ENCODE assay signal across 17 cellular contexts in genomic region chr18:49904871-49905555, GRCh38.
DNase-seq lines count a peak whose midpoint lies in the region; ATAC-seq, FAIRE-seq and TF ChIP-seq lines count a peak whose summit lies in the region.
"Had no signal": no experiment of that assay in that cellular context is flagged by ENCODE, and none has a peak within 500 bp of the region (broad histone marks: within the 10 kb centered on the region; RNA-seq: fewer than 3 reads in every experiment).

No MANE protein-coding gene starts in this region.

- H3K4me1 Mint-ChIP-seq in stimulated activated naive CD8-positive, alpha-beta T cell treated with anti-CD3 and anti-CD28 coated beads, Interleukin-15, Interleukin-2, amounts not matched to agents 100 ng/mL and 50 ng/mL, for 24 hours (ENCODE audit: low read depth): no peaks in the 10 kb centered on the region
- H3K4me1 Mint-ChIP-seq: B cell had no signal

- H3K27me3 ChIP-seq in bronchial epithelial cell (ENCODE audit: control insufficient read depth, insufficient read depth, low read length) (no peaks in the 10 kb centered on the region), neuronal stem cell (ENCODE audit: control insufficient read depth in 3 of 3, insufficient read depth in 3 of 3, low read depth in 1 of 3, low read length in 3 of 3) (peaks cover 0 to 10% (median 0%) of the 10 kb centered on the region in 3 experiments)

- no peak overlapping the region for H4K8ac ChIP-seq in neuronal stem cell (ENCODE audit: low read depth, low read length)

- H3K27ac ChIP-seq in neuronal stem cell (replicated peaks; ENCODE audit: low read length): no peak overlapping the region
- H3K27ac ChIP-seq: HL-60 had no signal

- H3K4me2 ChIP-seq in neuronal stem cell (ENCODE audit: insufficient read depth, low read length, poor library complexity, severe bottlenecking): no peak overlapping the region

- H2BK12ac ChIP-seq in neuronal stem cell (ENCODE audit: low read length): no peak overlapping the region

- peak; percentile 96 for FAIRE-seq in bronchial epithelial cell (lab: Jason Lieb, UNC)
- FAIRE-seq: A204.1, D721Med, H1 had no signal

- no peak for TF ChIP-seq CTCF in bronchial epithelial cell (IDR thresholded peaks at IDR 0.05; ENCODE audit: insufficient read depth, low read length, severe bottlenecking)

- H2BK15ac ChIP-seq in neuronal stem cell (ENCODE audit: low read length): no peak overlapping the region

- H2BK5ac ChIP-seq in neuronal stem cell (ENCODE audit: low read length): no peak overlapping the region

- peaks cover 0 to 5% of the 10 kb centered on the region in 2 donors for H3K4me1 ChIP-seq in neuronal stem cell (ENCODE audit: control insufficient read depth in 2 of 2, insufficient read depth in 1 of 2, low read depth in 1 of 2, low read length in 2 of 2)

- no peak for ATAC-seq in stimulated activated naive CD8-positive, alpha-beta T cell treated with anti-CD3 and anti-CD28 coated beads, Interleukin-15, Interleukin-2, amounts not matched to agents 100 U/mL and 50 U/mL, for 24 hours
- ATAC-seq: HCT116 had no signal

- H3K9me3 Mint-ChIP-seq in stimulated activated naive CD8-positive, alpha-beta T cell treated with anti-CD3 and anti-CD28 coated beads, Interleukin-15, Interleukin-2, amounts not matched to agents 100 ng/mL and 50 ng/mL, for 24 hours: no peaks in the 10 kb centered on the region
- H3K9me3 Mint-ChIP-seq: CD4-positive, alpha-beta memory T cell had no signal

- H2AFZ ChIP-seq in neuronal stem cell (ENCODE audit: low read length): no peak overlapping the region

- H3K27ac Mint-ChIP-seq in stimulated activated naive CD8-positive, alpha-beta T cell treated with anti-CD3 and anti-CD28 coated beads, Interleukin-15, Interleukin-2, amounts not matched to agents 100 ng/mL and 50 ng/mL, for 24 hours: peak overlapping the region; percentile 40
- H3K27ac Mint-ChIP-seq: B cell had no signal

- peak overlapping the region; percentile 11 for H3K14ac ChIP-seq in neuronal stem cell (ENCODE audit: low read length)

- H3K36me3 Mint-ChIP-seq in stimulated activated naive CD8-positive, alpha-beta T cell treated with anti-CD3 and anti-CD28 coated beads, Interleukin-15, Interleukin-2, amounts not matched to agents 100 ng/mL and 50 ng/mL, for 24 hours (ENCODE audit: low read depth): no peaks in the 10 kb centered on the region
- H3K36me3 Mint-ChIP-seq: CD4-positive, alpha-beta memory T cell had no signal

- no peak overlapping the region for H3K18ac ChIP-seq in neuronal stem cell (ENCODE audit: low read length)

- WGBS in neuronal stem cell (ENCODE audit: extremely low coverage in 2 of 2, insufficient read length in 2 of 2, insufficient replicate concordance in 1 of 2), 2 donors: no CpG with 5 or more reads among the region's 4 CpGs

- H3K4me3 ChIP-seq in bronchial epithelial cell (ENCODE audit: low read depth, low read length) (no peak overlapping the region), neuronal stem cell (ENCODE audit: low read length in 2 of 2) (no peak overlapping the region)

- H3K23ac ChIP-seq in neuronal stem cell (ENCODE audit: low read depth, low read length, poor library complexity): no peak overlapping the region

- H3K4me3 Mint-ChIP-seq in stimulated activated naive CD8-positive, alpha-beta T cell treated with anti-CD3 and anti-CD28 coated beads, Interleukin-15, Interleukin-2, amounts not matched to agents 100 ng/mL and 50 ng/mL, for 24 hours: no peak overlapping the region
- H3K4me3 Mint-ChIP-seq: B cell; CD4-positive, alpha-beta memory T cell had no signal

- H4K91ac ChIP-seq in neuronal stem cell (ENCODE audit: low read depth, low read length, poor library complexity): no peak overlapping the region

- H3K79me1 ChIP-seq in neuronal stem cell (ENCODE audit: low read depth, low read length): no peaks in the 10 kb centered on the region

- H2BK120ac ChIP-seq in neuronal stem cell (ENCODE audit: low read depth, low read length): no peak overlapping the region

- no peak overlapping the region for H3K4ac ChIP-seq in neuronal stem cell (ENCODE audit: low read length)

- H3K36me3 ChIP-seq in bronchial epithelial cell (ENCODE audit: control insufficient read depth, insufficient read depth, low read length): no peaks in the 10 kb centered on the region
- no peaks in the 10 kb centered on the region for H3K36me3 ChIP-seq in neuronal stem cell (replicated peaks in 1 of 2; ENCODE audit: control insufficient read depth in 2 of 2, insufficient read depth in 2 of 2, low read length in 2 of 2)

- no peak overlapping the region for H2AK5ac ChIP-seq in neuronal stem cell (ENCODE audit: low read depth, low read length)

- no peaks in the 10 kb centered on the region for H3K9me3 ChIP-seq in neuronal stem cell (replicated peaks in 1 of 2; ENCODE audit: control insufficient read depth in 2 of 2, insufficient read depth in 1 of 2, low read depth in 1 of 2, low read length in 2 of 2)

- H3K27me3 Mint-ChIP-seq in stimulated activated naive CD8-positive, alpha-beta T cell treated with anti-CD3 and anti-CD28 coated beads, Interleukin-15, Interleukin-2, amounts not matched to agents 100 ng/mL and 50 ng/mL, for 24 hours: peaks cover 9% of the 10 kb centered on the region

- no peak for DNase-seq in stimulated activated naive CD8-positive, alpha-beta T cell treated with anti-CD3 and anti-CD28 coated beads, Interleukin-15, Interleukin-2, amounts not matched to agents 100 U/mL and 50 U/mL, for 24 hours
- peak; percentile 63 for DNase-seq in bronchial epithelial cell (ENCODE audit: low read depth)
- DNase-seq in neuronal stem cell (ENCODE audit: low spot score): no peak
- no peak for DNase-seq in stimulated activated CD8-positive, alpha-beta memory T cell treated with anti-CD3 and anti-CD28 coated beads, Interleukin-4, amount 100 ng/mL, for 48 hours
- DNase-seq in NCI-H446 treated with DMSO at 0.1 percent for 48 hours (lab: John Stamatoyannopoulos, UW): no peak
- DNase-seq in SKM-1 treated with dmso at 0.1 percent for 144 hours (lab: John Stamatoyannopoulos, UW; ENCODE audit: unreplicated experiment): no peak
- DNase-seq: C1 segment of cervical spinal cord; CD4-positive, alpha-beta memory T cell; COR-L47; DMS153 had no signal

- H3K9ac ChIP-seq in neuronal stem cell (ENCODE audit: low read depth, low read length, poor library complexity): no peak overlapping the region
